In genomic region chr19:1324792-1325567, GRCh38 we compare ENCODE assay signal across 9 cellular contexts. TPM values are rescaled to one million over a fixed set of nuclear protein-coding genes. Genes with fewer than 3 reads are reported as not detected.
DNase-seq lines count a peak whose midpoint lies in the region; ATAC-seq and TF ChIP-seq lines count a peak whose summit lies in the region.
"Had no signal": no experiment of that assay in that cellular context is flagged by ENCODE, and none has a peak within 500 bp of the region (broad histone marks: within the 10 kb centered on the region; RNA-seq: fewer than 3 reads in every experiment).

No MANE protein-coding gene starts in this region.

- H2AFZ ChIP-seq in mammary epithelial cell (ENCODE audit: low read depth, low read length) = peak overlapping the region; percentile 82

- H3K27me3 ChIP-seq in Peyer's patch = peaks cover 0 to 8% of the 10 kb centered on the region in 2 donors
- H3K27me3 ChIP-seq in mammary epithelial cell (ENCODE audit: insufficient read depth, low read length) = peaks cover 2% of the 10 kb centered on the region

- no peak for TF ChIP-seq POLR2A in Peyer's patch (IDR thresholded peaks at IDR 0.05)

- no peak overlapping the region for H3K9ac ChIP-seq in mammary epithelial cell (ENCODE audit: insufficient read depth, low read length)

- in situ Hi-C loops in mammary epithelial cell (cut with MboI; ENCODE audit: low sequenced_read_pairs in 2 of 2) = no loop called here

- intact Hi-C loops in mammary epithelial cell (cut with micrococcal nuclease) = no loop called here

- TF ChIP-seq CTCF in Peyer's patch (IDR thresholded peaks at IDR 0.05) = no peak
- TF ChIP-seq CTCF in mammary epithelial cell (conservative IDR thresholded peaks at IDR 0.05 in 1 of 2, IDR thresholded peaks at IDR 0.05 in 1 of 2; ENCODE audit: extremely low read depth in 1 of 2, insufficient read depth in 1 of 2, low read depth in 1 of 2, low read length in 2 of 2) = no peak

- H3K79me2 ChIP-seq in mammary epithelial cell (ENCODE audit: insufficient read depth, low read length) = no peaks in the 10 kb centered on the region

- dilution Hi-C loops in mammary epithelial cell (cut with HindIII; ENCODE audit: low sequenced_read_pairs) = loop anchor here (5.0 kb wide), 4 partner anchors 32 to 117 kb away; no protein-coding TSS in a partner anchor

- H3K27ac ChIP-seq in Peyer's patch = no peak overlapping the region
- H3K27ac ChIP-seq in mammary epithelial cell (ENCODE audit: insufficient read depth, low read depth, low read length) = no peak overlapping the region

- BruUV-seq in mammary epithelial cell (replicated peaks; lab: Mats Ljungman, UMichigan) = no TSS peak

- H3K4me3 ChIP-seq in Peyer's patch (peak overlapping the region; percentile 12 to 43 (median 34)), mammary epithelial cell (replicated peaks in 1 of 3; ENCODE audit: insufficient read depth in 1 of 3, low read depth in 2 of 3, low read length in 3 of 3) (peak overlapping the region in 2 of 3 experiments; percentile 24 to 30)

- no peaks in the 10 kb centered on the region for H4K20me1 ChIP-seq in mammary epithelial cell (ENCODE audit: insufficient read depth, low read length)

- no peak for ATAC-seq in HG03159 (IDR thresholded peaks at IDR 0.05; ENCODE audit: unreplicated experiment)

- H3K36me3 ChIP-seq in Peyer's patch (no peaks in the 10 kb centered on the region), mammary epithelial cell (ENCODE audit: insufficient read depth, low read length) (no peaks in the 10 kb centered on the region)

- H3K4me1 ChIP-seq in Peyer's patch (peaks cover 0 to 11% (median 9%) of the 10 kb centered on the region in 4 donors), mammary epithelial cell (ENCODE audit: insufficient read depth, low read length) (peaks cover 10% of the 10 kb centered on the region)

- 16% methylated on average over 27 of the region's 66 CpGs for whole genome bisulfite sequencing in mammary epithelial cell (ENCODE audit: low coverage, missing lambda C conversion rate)

- H3K9me3 ChIP-seq in Peyer's patch = no peaks in the 10 kb centered on the region
- no peaks in the 10 kb centered on the region for H3K9me3 ChIP-seq in mammary epithelial cell (replicated peaks; ENCODE audit: insufficient read depth, low read length)

- H3K4me2 ChIP-seq in mammary epithelial cell (ENCODE audit: insufficient read depth, low read depth, low read length) = peak overlapping the region; percentile 82

- CTCF ChIA-PET in mammary epithelial cell (lab: Charles Lee; ENCODE audit: low non-redundant PET) = no interaction called here

- DNase-seq in NCI-H82 (lab: John Stamatoyannopoulos, UW) = peak; percentile 24
- DNase-seq in NCI-H82 treated with DMSO at 0.1 percent for 48 hours (lab: John Stamatoyannopoulos, UW; ENCODE audit: unreplicated experiment) = no peak
- DNase-seq in Peyer's patch = peak in 2 of 3 donors; percentile 55 to 68
- peak; percentile 57 for DNase-seq in mammary epithelial cell
- peak; percentile 76 for DNase-seq in iris pigment epithelial cell (ENCODE audit: low read depth)
- peak; percentile 4 for DNase-seq in stimulated activated CD4-positive, alpha-beta T cell treated with anti-CD3 and anti-CD28 coated beads, Interleukin-2, amount 100 ng/mL, for 4 hours (ENCODE audit: low read depth)
- DNase-seq in occipital lobe (lab: John Stamatoyannopoulos, UW) = no peak
- DNase-seq: CD4-positive, CD25-positive, alpha-beta regulatory T cell had no signal

RNA-seq across cellular contexts. Expression of gene EFNA2, which starts 39.3 kb away (rescaled TPM):
- 10 to 100 TPM; 21.5 to 34.1 (median 32.3) TPM for total RNA-seq in Peyer's patch
- under 1 TPM in 1 of 2 donors, not detected in 1; 0.33 TPM for total RNA-seq in mammary epithelial cell
- polyA plus RNA-seq in mammary epithelial cell = not detected
- polyA minus RNA-seq in mammary epithelial cell = not detected
- total RNA-seq in occipital lobe = 8.1 TPM
- total RNA-seq: CD4-positive, CD25-positive, alpha-beta regulatory T cell had no signal
- polyA plus RNA-seq: CD4-positive, CD25-positive, alpha-beta regulatory T cell had no signal

RNA-seq across cellular contexts. Expression of gene FAM174C, which starts 49.6 kb away (rescaled TPM):
- 10 to 100 TPM; 39.6 to 87.7 (median 80.0) TPM for total RNA-seq in Peyer's patch
- 10 to 100 TPM; 22.8 to 60.1 TPM for total RNA-seq in mammary epithelial cell
- 53.3 TPM for polyA plus RNA-seq in mammary epithelial cell
- polyA minus RNA-seq in mammary epithelial cell = 13.1 TPM
- 6.7 TPM for total RNA-seq in occipital lobe

RNA-seq across cellular contexts. Expression of gene CIRBP, which starts 55.8 kb away (rescaled TPM):
- total RNA-seq in Peyer's patch = 100 to 1,000 TPM; 258 to 623 (median 458) TPM
- total RNA-seq in mammary epithelial cell = 100 to 1,000 TPM; 196 to 221 TPM
- 132 TPM for polyA plus RNA-seq in mammary epithelial cell
- 125 TPM for polyA minus RNA-seq in mammary epithelial cell
- total RNA-seq in occipital lobe = 598 TPM

RNA-seq across cellular contexts. Expression of gene NDUFS7, which starts 58.7 kb away (rescaled TPM):
- total RNA-seq in Peyer's patch (100 to 1,000 TPM in 3 of 4 donors, 10 to 100 TPM in 1; 99.9 to 165 (median 156) TPM), mammary epithelial cell (10 to 100 TPM; 34.3 to 73.6 TPM), occipital lobe (26.5 TPM)
- 61.1 TPM for polyA plus RNA-seq in mammary epithelial cell
- polyA minus RNA-seq in mammary epithelial cell = 11.9 TPM

Comparison
In these comparisons a context has a peak if more than half of its experiments do, and no peak if none do; other contexts are left out.
1. DNase-seq: peak in NCI-H82 (single experiment), Peyer's patch (2 of 3), mammary epithelial cell (single experiment), iris pigment epithelial cell (single experiment) and stimulated activated CD4-positive, alpha-beta T cell treated with anti-CD3 and anti-CD28 coated beads, Interleukin-2, amount 100 ng/mL, for 4 hours (single experiment); none in NCI-H82 treated with DMSO at 0.1 percent for 48 hours (single experiment) and occipital lobe (single experiment).